ENCODE assay signal across 1 cellular context in genomic region chr1:151816548-151816947, GRCh38.
TF ChIP-seq lines count a peak whose summit lies in the region.

No MANE protein-coding gene starts in this region.

TF ChIP-seq in neural cell, 6 proteins besides CTCF, POLR2A, EP300 and RAD21 (continued from another document):
- TF ChIP-seq, protein P1, sequence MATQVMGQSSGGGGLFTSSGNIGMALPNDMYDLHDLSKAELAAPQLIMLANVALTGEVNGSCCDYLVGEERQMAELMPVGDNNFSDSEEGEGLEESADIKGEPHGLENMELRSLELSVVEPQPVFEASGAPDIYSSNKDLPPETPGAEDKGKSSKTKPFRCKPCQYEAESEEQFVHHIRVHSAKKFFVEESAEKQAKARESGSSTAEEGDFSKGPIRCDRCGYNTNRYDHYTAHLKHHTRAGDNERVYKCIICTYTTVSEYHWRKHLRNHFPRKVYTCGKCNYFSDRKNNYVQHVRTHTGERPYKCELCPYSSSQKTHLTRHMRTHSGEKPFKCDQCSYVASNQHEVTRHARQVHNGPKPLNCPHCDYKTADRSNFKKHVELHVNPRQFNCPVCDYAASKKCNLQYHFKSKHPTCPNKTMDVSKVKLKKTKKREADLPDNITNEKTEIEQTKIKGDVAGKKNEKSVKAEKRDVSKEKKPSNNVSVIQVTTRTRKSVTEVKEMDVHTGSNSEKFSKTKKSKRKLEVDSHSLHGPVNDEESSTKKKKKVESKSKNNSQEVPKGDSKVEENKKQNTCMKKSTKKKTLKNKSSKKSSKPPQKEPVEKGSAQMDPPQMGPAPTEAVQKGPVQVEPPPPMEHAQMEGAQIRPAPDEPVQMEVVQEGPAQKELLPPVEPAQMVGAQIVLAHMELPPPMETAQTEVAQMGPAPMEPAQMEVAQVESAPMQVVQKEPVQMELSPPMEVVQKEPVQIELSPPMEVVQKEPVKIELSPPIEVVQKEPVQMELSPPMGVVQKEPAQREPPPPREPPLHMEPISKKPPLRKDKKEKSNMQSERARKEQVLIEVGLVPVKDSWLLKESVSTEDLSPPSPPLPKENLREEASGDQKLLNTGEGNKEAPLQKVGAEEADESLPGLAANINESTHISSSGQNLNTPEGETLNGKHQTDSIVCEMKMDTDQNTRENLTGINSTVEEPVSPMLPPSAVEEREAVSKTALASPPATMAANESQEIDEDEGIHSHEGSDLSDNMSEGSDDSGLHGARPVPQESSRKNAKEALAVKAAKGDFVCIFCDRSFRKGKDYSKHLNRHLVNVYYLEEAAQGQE (IDR thresholded peaks at IDR 0.05; ENCODE audit: borderline replicate concordance) = no peak
- no peak for TF ChIP-seq TAF1 (IDR thresholded peaks at IDR 0.05; ENCODE audit: low read depth)
- TF ChIP-seq EZH2 (IDR thresholded peaks at IDR 0.05; ENCODE audit: borderline replicate concordance, insufficient read depth, low read length, poor library complexity, severe bottlenecking) = no peak
